In the genomic region with DNA sequence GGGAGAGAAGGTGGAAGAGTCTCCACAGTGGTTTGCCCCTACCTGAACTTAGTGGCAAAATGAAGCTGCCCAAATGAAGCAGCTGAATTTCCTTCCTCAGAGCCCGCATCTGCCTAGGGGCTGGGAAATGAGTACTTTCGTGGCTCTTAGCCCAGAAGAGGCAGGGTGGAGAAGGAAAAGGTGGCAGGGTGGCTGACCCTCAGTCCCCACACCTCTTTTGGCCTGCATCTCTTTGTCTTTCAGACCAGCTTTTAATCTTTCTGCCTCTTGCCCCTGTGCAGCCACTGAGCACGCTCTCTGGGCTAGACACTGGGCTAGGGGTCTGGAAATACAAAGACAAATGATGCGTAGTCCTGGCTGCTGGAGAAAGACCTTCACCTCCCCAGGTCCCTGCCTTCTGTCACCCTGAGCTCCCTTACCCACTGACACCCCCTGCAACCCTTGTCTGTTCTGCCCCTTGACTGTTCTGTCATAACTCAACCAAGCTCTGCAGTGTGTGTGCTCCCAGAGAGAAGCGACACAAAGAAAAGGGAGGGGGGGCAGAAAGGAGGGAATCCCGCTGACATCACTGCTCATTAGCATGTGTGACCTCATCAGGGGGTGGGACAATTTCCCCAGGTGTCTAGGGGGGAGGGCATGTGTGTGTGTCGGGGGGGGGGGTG, we compare ENCODE assay signal across 8 cellular contexts. TPM values are rescaled to one million over a fixed set of nuclear protein-coding genes. Genes with fewer than 3 reads are reported as not detected.
DNase-seq lines count a peak whose midpoint lies in the region; ATAC-seq, FAIRE-seq and TF ChIP-seq lines count a peak whose summit lies in the region.

No MANE protein-coding gene starts in this region.

- no peak for FAIRE-seq in HepG2 (lab: Jason Lieb, UNC)

- H3K27ac ChIP-seq in body of pancreas (no peak overlapping the region), HepG2 (ENCODE audit: extremely low read length, insufficient read depth, low read length) (no peak overlapping the region)

- in situ Hi-C loops in HepG2 (cut with HindIII; ENCODE audit: extremely low pct_ligation_motif_present, low pct_unique_long_range_greater_than_20kb) (no loop called here), GM13977 (cut with MboI; ENCODE audit: low pct_unique_long_range_greater_than_20kb, low sequenced_read_pairs, unreplicated experiment) (no loop called here)

- no peak overlapping the region for H2AFZ ChIP-seq in HepG2 (ENCODE audit: low read length)

- WGBS in body of pancreas, 2 donors = 23 to 33% methylated on average over 4 to 7 of the region's 7 CpGs
- 23% methylated on average over 7 of the region's 7 CpGs for WGBS in HepG2 (ENCODE audit: low lambda C conversion rate)

- no peak overlapping the region for H3K4me3 ChIP-seq in body of pancreas
- H3K4me3 ChIP-seq in HepG2 (replicated peaks in 1 of 3; ENCODE audit: insufficient read depth in 1 of 3, low read depth in 2 of 3, low read length in 3 of 3) = no peak overlapping the region

- H3K9ac ChIP-seq in HepG2 (ENCODE audit: insufficient read depth, low read depth, low read length) = no peak overlapping the region

- TF ChIP-seq POLR2A in body of pancreas (IDR thresholded peaks at IDR 0.05) (peak in 1 of 3 donors; percentile 8), HepG2 (IDR thresholded peaks at IDR 0.05; ENCODE audit: insufficient read depth in 1 of 2, low read depth in 2 of 2, low read length in 2 of 2) (no peak; a peak in 1 of 4 replicates)

- POLR2A ChIA-PET in HepG2 (lab: Yijun Ruan, JAX) = interaction anchor here (1.1 to 5.3 kb wide), 6 partner anchors 10 to 293 kb away, joined by 4 to 53 read pairs (median 5); partner anchors contain the start of genes ACIN1, C14orf119, LRP10 and OXA1L

- TF ChIP-seq CTCF in body of pancreas (IDR thresholded peaks at IDR 0.05) (no peak), HepG2 (CRISPR knock-in tag; IDR thresholded peaks at IDR 0.05) (no peak), GM13977 (IDR thresholded peaks at IDR 0.05; ENCODE audit: extremely low read depth, insufficient read depth, missing control alignments) (no peak)

- H3K9me3 ChIP-seq in body of pancreas (no peaks in the 10 kb centered on the region), HepG2 (ENCODE audit: low read length) (no peaks in the 10 kb centered on the region)

- no peak for TF ChIP-seq RAD21 in HepG2 (CRISPR knock-in tag; IDR thresholded peaks at IDR 0.05)

- H3K79me2 ChIP-seq in HepG2 (ENCODE audit: insufficient read depth, low read length) = no peaks in the 10 kb centered on the region

- H3K36me3 ChIP-seq in body of pancreas (replicated peaks in 1 of 2; ENCODE audit: insufficient read depth in 1 of 2, low read depth in 2 of 2) = no peaks in the 10 kb centered on the region
- H3K36me3 ChIP-seq in HepG2 (replicated peaks in 1 of 2; ENCODE audit: control insufficient read depth in 1 of 2, insufficient read depth in 2 of 2, low read length in 2 of 2) = no peaks in the 10 kb centered on the region

- peaks cover 29% of the 10 kb centered on the region for H3K4me1 ChIP-seq in body of pancreas
- peaks cover 27% of the 10 kb centered on the region for H3K4me1 ChIP-seq in HepG2 (ENCODE audit: insufficient read depth, low read length)

- CTCF ChIA-PET in HepG2 (lab: Yijun Ruan, JAX; ENCODE audit: low intra/inter-chr PET ratio, low total read pairs) = no interaction called here

- intact Hi-C loops in body of pancreas (cut with DNase I) (no loop called here), HepG2 (cut with micrococcal nuclease; ENCODE audit: unreplicated experiment) (no loop called here)

- DNase-seq in GM03348 (ENCODE audit: low spot score) (peak; percentile 50), NCI-H2107 treated with DMSO at 0.1 percent for 48 hours (lab: John Stamatoyannopoulos, UW; ENCODE audit: unreplicated experiment) (peak; percentile 75), body of pancreas (peak; percentile 59 to 81 (median 72)), HepG2 (ENCODE audit: low spot score) (no peak), GM13977 (ENCODE audit: low spot score) (no peak)

- TF ChIP-seq EP300 in HepG2 (IDR thresholded peaks at IDR 0.05; ENCODE audit: low read depth in 2 of 2, low read length in 2 of 2) (no peak), HepG2 (CRISPR knock-in tag; IDR thresholded peaks at IDR 0.05; ENCODE audit: borderline replicate concordance) (no peak)

- H3K27me3 ChIP-seq in body of pancreas = no peaks in the 10 kb centered on the region
- H3K27me3 ChIP-seq in HepG2 (ENCODE audit: control insufficient read depth in 1 of 2, insufficient read depth in 2 of 2, low read length in 2 of 2) = peaks cover 8 to 54% of the 10 kb centered on the region in 2 experiments; a peak in 4 of 5 replicates

- H3K4me2 ChIP-seq in HepG2 (ENCODE audit: low read depth, low read length) = no peak overlapping the region

- ATAC-seq in body of pancreas (peak; percentile 24), HepG2 (peak; percentile 20), GM19351 (IDR thresholded peaks at IDR 0.05; ENCODE audit: unreplicated experiment) (no peak), GM21367 (IDR thresholded peaks at IDR 0.05; ENCODE audit: unreplicated experiment) (no peak), HG03457 (IDR thresholded peaks at IDR 0.05; ENCODE audit: unreplicated experiment) (no peak)

- no TSS peak for BruUV-seq in HepG2 (replicated peaks; lab: Mats Ljungman, UMichigan)

- H4K20me1 ChIP-seq in HepG2 (ENCODE audit: insufficient read depth, low read length) = no peaks in the 10 kb centered on the region; the same call in 1 of the 2 replicates

RNA-seq across cellular contexts. Expression of gene REM2, which starts 0.4 kb away (rescaled TPM):
- total RNA-seq in body of pancreas (not detected), HepG2 (2016; rRNA removed; fragmentation: Illumina TruSeq; extraction: Trizol) (not detected in 2 replicates)
- total RNA-seq in HepG2 (2016; cell fraction: cytosol; rRNA removed; fragmentation: Illumina TruSeq; extraction: Trizol; ENCODE audit: low read depth) = not detected in 2 replicates
- total RNA-seq in HepG2 (2016; cell fraction: insoluble cytoplasmic fraction; rRNA removed; fragmentation: Illumina TruSeq; extraction: Trizol) = not detected in 2 replicates
- not detected in 2 replicates for total RNA-seq in HepG2 (2016; cell fraction: membrane; rRNA removed; fragmentation: Illumina TruSeq; extraction: Trizol)
- total RNA-seq in HepG2 (2016; cell fraction: nucleus; rRNA removed; fragmentation: Illumina TruSeq; extraction: Trizol) = not detected in 2 replicates
- polyA plus RNA-seq in HepG2 (2011; rRNA removed) = 0.20 and 0.31 TPM in 2 replicates
- 0.04 and 0.05 TPM in 2 replicates for polyA plus RNA-seq in HepG2 (2011; cell fraction: cytosol; rRNA removed)
- polyA plus RNA-seq in HepG2 (2011; cell fraction: nucleus; rRNA removed) = 1.1 and 1.9 TPM in 2 replicates
- polyA plus RNA-seq in HepG2 (2012) = 0.21 and 0.67 TPM in 2 replicates
- polyA plus RNA-seq in HepG2 (2016; cell fraction: cytosol; fragmentation: Illumina TruSeq; extraction: Trizol; ENCODE audit: low read depth) = not detected in 2 replicates
- polyA plus RNA-seq in HepG2 (2016; cell fraction: insoluble cytoplasmic fraction; fragmentation: Illumina TruSeq; extraction: Trizol; ENCODE audit: low read depth) = not detected in 2 replicates
- not detected in 2 replicates for polyA plus RNA-seq in HepG2 (2016; cell fraction: membrane; fragmentation: Illumina TruSeq; extraction: Trizol; ENCODE audit: low read depth)
- not detected in 2 replicates for polyA plus RNA-seq in HepG2 (2016; cell fraction: nucleus; fragmentation: Illumina TruSeq; extraction: Trizol; ENCODE audit: insufficient read depth, low read depth)
- polyA minus RNA-seq in HepG2 (2011; rRNA and poly(A)+ RNA removed; ENCODE audit: low replicate concordance) = 0.26 and 0.30 TPM in 2 replicates
- not detected in 2 replicates for polyA minus RNA-seq in HepG2 (2011; cell fraction: cytosol; rRNA and poly(A)+ RNA removed)
- polyA minus RNA-seq in HepG2 (2011; cell fraction: nucleus; rRNA and poly(A)+ RNA removed) = 0.25 and 0.90 TPM in 2 replicates

RNA-seq across cellular contexts. Expression of gene LRP10, which starts 11.1 kb away (rescaled TPM):
- total RNA-seq in body of pancreas (10 to 100 TPM; 47.8 to 83.0 TPM), HepG2 (2016; rRNA removed; fragmentation: Illumina TruSeq; extraction: Trizol) (8.6 and 16.9 TPM in 2 replicates)
- total RNA-seq in HepG2 (2016; cell fraction: cytosol; rRNA removed; fragmentation: Illumina TruSeq; extraction: Trizol; ENCODE audit: low read depth) = 4.6 and 5.4 TPM in 2 replicates
- 8.2 and 17.2 TPM in 2 replicates for total RNA-seq in HepG2 (2016; cell fraction: insoluble cytoplasmic fraction; rRNA removed; fragmentation: Illumina TruSeq; extraction: Trizol)
- total RNA-seq in HepG2 (2016; cell fraction: membrane; rRNA removed; fragmentation: Illumina TruSeq; extraction: Trizol) = 13.8 and 15.6 TPM in 2 replicates
- 15.9 and 21.6 TPM in 2 replicates for total RNA-seq in HepG2 (2016; cell fraction: nucleus; rRNA removed; fragmentation: Illumina TruSeq; extraction: Trizol)
- 45.2 and 80.6 TPM in 2 replicates for polyA plus RNA-seq in HepG2 (2011; rRNA removed)
- polyA plus RNA-seq in HepG2 (2011; cell fraction: cytosol; rRNA removed) = 49.4 and 54.8 TPM in 2 replicates
- polyA plus RNA-seq in HepG2 (2011; cell fraction: nucleus; rRNA removed) = 70.7 and 85.9 TPM in 2 replicates
- 45.8 and 84.6 TPM in 2 replicates for polyA plus RNA-seq in HepG2 (2012)
- 6.5 and 7.4 TPM in 2 replicates for polyA plus RNA-seq in HepG2 (2016; cell fraction: cytosol; fragmentation: Illumina TruSeq; extraction: Trizol; ENCODE audit: low read depth)
- 8.2 and 10.9 TPM in 2 replicates for polyA plus RNA-seq in HepG2 (2016; cell fraction: insoluble cytoplasmic fraction; fragmentation: Illumina TruSeq; extraction: Trizol; ENCODE audit: low read depth)
- 11.6 and 13.0 TPM in 2 replicates for polyA plus RNA-seq in HepG2 (2016; cell fraction: membrane; fragmentation: Illumina TruSeq; extraction: Trizol; ENCODE audit: low read depth)
- polyA plus RNA-seq in HepG2 (2016; cell fraction: nucleus; fragmentation: Illumina TruSeq; extraction: Trizol; ENCODE audit: insufficient read depth, low read depth) = 22.9 and 23.5 TPM in 2 replicates
- 73.0 and 241 TPM in 2 replicates for polyA minus RNA-seq in HepG2 (2011; rRNA and poly(A)+ RNA removed; ENCODE audit: low replicate concordance)
- 55.0 and 77.3 TPM in 2 replicates for polyA minus RNA-seq in HepG2 (2011; cell fraction: cytosol; rRNA and poly(A)+ RNA removed)
- 23.4 and 37.7 TPM in 2 replicates for polyA minus RNA-seq in HepG2 (2011; cell fraction: nucleus; rRNA and poly(A)+ RNA removed)

RNA-seq across cellular contexts. Expression of gene RBM23, which starts 36.3 kb away (rescaled TPM):
- total RNA-seq in body of pancreas (100 to 1,000 TPM in 1 of 2 donors, 10 to 100 TPM in 1; 39.4 to 219 TPM), HepG2 (2016; rRNA removed; fragmentation: Illumina TruSeq; extraction: Trizol) (0.52 and 1.5 TPM in 2 replicates)
- 1.3 and 3.6 TPM in 2 replicates for total RNA-seq in HepG2 (2016; cell fraction: cytosol; rRNA removed; fragmentation: Illumina TruSeq; extraction: Trizol; ENCODE audit: low read depth)
- 0.61 and 1.6 TPM in 2 replicates for total RNA-seq in HepG2 (2016; cell fraction: insoluble cytoplasmic fraction; rRNA removed; fragmentation: Illumina TruSeq; extraction: Trizol)
- total RNA-seq in HepG2 (2016; cell fraction: membrane; rRNA removed; fragmentation: Illumina TruSeq; extraction: Trizol) = 0.71 and 0.76 TPM in 2 replicates
- 1.2 and 2.0 TPM in 2 replicates for total RNA-seq in HepG2 (2016; cell fraction: nucleus; rRNA removed; fragmentation: Illumina TruSeq; extraction: Trizol)
- polyA plus RNA-seq in HepG2 (2011; rRNA removed) = 2.1 and 2.9 TPM in 2 replicates
- polyA plus RNA-seq in HepG2 (2011; cell fraction: cytosol; rRNA removed) = 0.87 and 0.90 TPM in 2 replicates
- polyA plus RNA-seq in HepG2 (2011; cell fraction: nucleus; rRNA removed) = 7.7 and 10.1 TPM in 2 replicates
- polyA plus RNA-seq in HepG2 (2012) = 2.0 and 2.8 TPM in 2 replicates
- polyA plus RNA-seq in HepG2 (2016; cell fraction: cytosol; fragmentation: Illumina TruSeq; extraction: Trizol; ENCODE audit: low read depth) = 0.17 and 0.28 TPM in 2 replicates
- 0.76 and 1.0 TPM in 2 replicates for polyA plus RNA-seq in HepG2 (2016; cell fraction: insoluble cytoplasmic fraction; fragmentation: Illumina TruSeq; extraction: Trizol; ENCODE audit: low read depth)
- 0.27 and 0.43 TPM in 2 replicates for polyA plus RNA-seq in HepG2 (2016; cell fraction: membrane; fragmentation: Illumina TruSeq; extraction: Trizol; ENCODE audit: low read depth)
- 3.6 and 4.3 TPM in 2 replicates for polyA plus RNA-seq in HepG2 (2016; cell fraction: nucleus; fragmentation: Illumina TruSeq; extraction: Trizol; ENCODE audit: insufficient read depth, low read depth)
- 5.4 and 70.7 TPM in 2 replicates for polyA minus RNA-seq in HepG2 (2011; rRNA and poly(A)+ RNA removed; ENCODE audit: low replicate concordance)
- 0.97 and 1.6 TPM in 2 replicates for polyA minus RNA-seq in HepG2 (2011; cell fraction: cytosol; rRNA and poly(A)+ RNA removed)
- 14.7 and 14.8 TPM in 2 replicates for polyA minus RNA-seq in HepG2 (2011; cell fraction: nucleus; rRNA and poly(A)+ RNA removed)

RNA-seq across cellular contexts. Expression of gene MMP14, which starts 46.3 kb away (rescaled TPM):
- 10 to 100 TPM; 55.3 to 65.3 TPM for total RNA-seq in body of pancreas
- total RNA-seq in HepG2 (2016; rRNA removed; fragmentation: Illumina TruSeq; extraction: Trizol) = 1.6 and 5.2 TPM in 2 replicates
- 0.20 and 0.44 TPM in 2 replicates for total RNA-seq in HepG2 (2016; cell fraction: cytosol; rRNA removed; fragmentation: Illumina TruSeq; extraction: Trizol; ENCODE audit: low read depth)
- 2.1 and 5.2 TPM in 2 replicates for total RNA-seq in HepG2 (2016; cell fraction: insoluble cytoplasmic fraction; rRNA removed; fragmentation: Illumina TruSeq; extraction: Trizol)
- total RNA-seq in HepG2 (2016; cell fraction: membrane; rRNA removed; fragmentation: Illumina TruSeq; extraction: Trizol) = 0.71 and 0.79 TPM in 2 replicates
- 4.6 and 5.5 TPM in 2 replicates for total RNA-seq in HepG2 (2016; cell fraction: nucleus; rRNA removed; fragmentation: Illumina TruSeq; extraction: Trizol)
- polyA plus RNA-seq in HepG2 (2011; rRNA removed) = 9.8 and 11.3 TPM in 2 replicates
- polyA plus RNA-seq in HepG2 (2011; cell fraction: cytosol; rRNA removed) = 5.8 and 6.5 TPM in 2 replicates
- 25.6 and 29.7 TPM in 2 replicates for polyA plus RNA-seq in HepG2 (2011; cell fraction: nucleus; rRNA removed)
- polyA plus RNA-seq in HepG2 (2012) = 4.8 and 11.1 TPM in 2 replicates
- 0.14 and 0.26 TPM in 2 replicates for polyA plus RNA-seq in HepG2 (2016; cell fraction: cytosol; fragmentation: Illumina TruSeq; extraction: Trizol; ENCODE audit: low read depth)
- polyA plus RNA-seq in HepG2 (2016; cell fraction: insoluble cytoplasmic fraction; fragmentation: Illumina TruSeq; extraction: Trizol; ENCODE audit: low read depth) = 1.7 and 2.1 TPM in 2 replicates
- 0.27 and 0.44 TPM in 2 replicates for polyA plus RNA-seq in HepG2 (2016; cell fraction: membrane; fragmentation: Illumina TruSeq; extraction: Trizol; ENCODE audit: low read depth)
- polyA plus RNA-seq in HepG2 (2016; cell fraction: nucleus; fragmentation: Illumina TruSeq; extraction: Trizol; ENCODE audit: insufficient read depth, low read depth) = 9.4 and 10.2 TPM in 2 replicates
- polyA minus RNA-seq in HepG2 (2011; rRNA and poly(A)+ RNA removed; ENCODE audit: low replicate concordance) = 1.4 and 12.3 TPM in 2 replicates
- 2.5 and 3.8 TPM in 2 replicates for polyA minus RNA-seq in HepG2 (2011; cell fraction: cytosol; rRNA and poly(A)+ RNA removed)
- polyA minus RNA-seq in HepG2 (2011; cell fraction: nucleus; rRNA and poly(A)+ RNA removed) = 4.5 and 4.8 TPM in 2 replicates

RNA-seq across cellular contexts. Expression of gene PRMT5, which starts 46.5 kb away (rescaled TPM):
- total RNA-seq in body of pancreas = 10 to 100 TPM; 36.1 to 40.2 TPM
- total RNA-seq in HepG2 (2016; rRNA removed; fragmentation: Illumina TruSeq; extraction: Trizol) = 210 and 289 TPM in 2 replicates
- 154 and 171 TPM in 2 replicates for total RNA-seq in HepG2 (2016; cell fraction: cytosol; rRNA removed; fragmentation: Illumina TruSeq; extraction: Trizol; ENCODE audit: low read depth)
- 224 and 314 TPM in 2 replicates for total RNA-seq in HepG2 (2016; cell fraction: insoluble cytoplasmic fraction; rRNA removed; fragmentation: Illumina TruSeq; extraction: Trizol)
- 131 and 139 TPM in 2 replicates for total RNA-seq in HepG2 (2016; cell fraction: membrane; rRNA removed; fragmentation: Illumina TruSeq; extraction: Trizol)
- 137 and 144 TPM in 2 replicates for total RNA-seq in HepG2 (2016; cell fraction: nucleus; rRNA removed; fragmentation: Illumina TruSeq; extraction: Trizol)
- polyA plus RNA-seq in HepG2 (2011; rRNA removed) = 329 and 354 TPM in 2 replicates
- 348 and 362 TPM in 2 replicates for polyA plus RNA-seq in HepG2 (2011; cell fraction: cytosol; rRNA removed)
- 327 and 362 TPM in 2 replicates for polyA plus RNA-seq in HepG2 (2011; cell fraction: nucleus; rRNA removed)
- 137 and 192 TPM in 2 replicates for polyA plus RNA-seq in HepG2 (2012)
- polyA plus RNA-seq in HepG2 (2016; cell fraction: cytosol; fragmentation: Illumina TruSeq; extraction: Trizol; ENCODE audit: low read depth) = 39.5 and 40.9 TPM in 2 replicates
- polyA plus RNA-seq in HepG2 (2016; cell fraction: insoluble cytoplasmic fraction; fragmentation: Illumina TruSeq; extraction: Trizol; ENCODE audit: low read depth) = 294 and 308 TPM in 2 replicates
- 72.5 and 74.3 TPM in 2 replicates for polyA plus RNA-seq in HepG2 (2016; cell fraction: membrane; fragmentation: Illumina TruSeq; extraction: Trizol; ENCODE audit: low read depth)
- 212 and 229 TPM in 2 replicates for polyA plus RNA-seq in HepG2 (2016; cell fraction: nucleus; fragmentation: Illumina TruSeq; extraction: Trizol; ENCODE audit: insufficient read depth, low read depth)
- 563 and 739 TPM in 2 replicates for polyA minus RNA-seq in HepG2 (2011; rRNA and poly(A)+ RNA removed; ENCODE audit: low replicate concordance)
- 136 and 191 TPM in 2 replicates for polyA minus RNA-seq in HepG2 (2011; cell fraction: cytosol; rRNA and poly(A)+ RNA removed)
- 169 and 174 TPM in 2 replicates for polyA minus RNA-seq in HepG2 (2011; cell fraction: nucleus; rRNA and poly(A)+ RNA removed)

Comparison
In these comparisons a context has a peak if more than half of its experiments do, and no peak if none do; other contexts are left out.
1. DNase-seq: peak in GM03348 (single experiment), NCI-H2107 treated with DMSO at 0.1 percent for 48 hours (single experiment) and body of pancreas (4 of 4); none in HepG2 (single experiment) and GM13977 (single experiment).
2. ATAC-seq: peak in body of pancreas (single experiment) and HepG2 (single experiment); none in GM19351 (single experiment), GM21367 (single experiment) and HG03457 (single experiment).
3. RNA of gene RBM23, which starts 36.3 kb away (total RNA-seq): 39.4 to 219 TPM in body of pancreas; 0.52 to 3.6 TPM in HepG2; every median in the first group is over 4 times any median in the second.